1 cellular context compared by ENCODE assay signal in genomic region chr3:155153242-155154186, GRCh38.
A peak's percentile ranks its signal among the peaks of the same experiment; 100 is the strongest.
TF ChIP-seq lines count a peak whose summit lies in the region.

No MANE protein-coding gene starts in this region.

TF ChIP-seq in IMR-90, 13 proteins besides CTCF, POLR2A, EP300 and RAD21:
- TF ChIP-seq FOS (IDR thresholded peaks at IDR 0.05; ENCODE audit: low read depth, low read length) (no peak), MAFK (IDR thresholded peaks at IDR 0.05; ENCODE audit: low read depth, low read length) (peak; percentile 93), MAZ (IDR thresholded peaks at IDR 0.05; ENCODE audit: borderline replicate concordance, low read depth, low read length) (no peak)
TF ChIP-seq in IMR-90: peak in this region for 1.
